ENCODE assay signal across 25 cellular contexts in the genomic region with DNA sequence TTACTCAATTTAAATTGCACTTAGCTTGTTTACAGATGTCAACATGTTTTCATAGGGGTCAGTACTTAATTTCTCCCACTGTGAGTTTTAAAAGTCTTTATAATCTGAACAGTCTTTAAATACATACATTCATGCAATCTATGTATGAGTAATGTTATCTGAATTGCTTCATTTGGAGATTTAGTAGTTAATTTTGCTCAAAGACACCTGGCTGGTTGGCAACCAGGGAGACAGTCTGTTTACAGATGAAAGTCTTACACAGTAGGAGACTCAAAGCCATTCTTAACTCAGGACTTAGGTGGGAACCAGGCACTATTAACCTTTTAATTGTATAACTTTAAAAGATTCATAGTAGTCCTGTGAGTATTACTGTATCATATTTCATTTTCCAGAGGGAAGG. TPM values are rescaled to one million over a fixed set of nuclear protein-coding genes. Genes with fewer than 3 reads are reported as not detected.
DNase-seq lines count a peak whose midpoint lies in the region; ATAC-seq and TF ChIP-seq lines count a peak whose summit lies in the region.
"Had no signal": no experiment of that assay in that cellular context is flagged by ENCODE, and none has a peak within 500 bp of the region (broad histone marks: within the 10 kb centered on the region; RNA-seq: fewer than 3 reads in every experiment).

No MANE protein-coding gene starts in this region.

- peaks cover 92% of the 10 kb centered on the region for H3K36me3 Mint-ChIP-seq in Caco-2 (ENCODE audit: insufficient read depth, unreplicated experiment)
- peaks cover 55% of the 10 kb centered on the region for H3K36me3 Mint-ChIP-seq in osteocyte (ENCODE audit: unreplicated experiment)
- no peaks in the 10 kb centered on the region for H3K36me3 Mint-ChIP-seq in CD4-positive, alpha-beta T cell (ENCODE audit: low read depth)

- H3K4me1 Mint-ChIP-seq in Caco-2 (ENCODE audit: low read depth, unreplicated experiment) (peaks cover 34% of the 10 kb centered on the region), osteocyte (ENCODE audit: unreplicated experiment) (peaks cover 50% of the 10 kb centered on the region)
- peaks cover 6% of the 10 kb centered on the region for H3K4me1 Mint-ChIP-seq in CD4-positive, alpha-beta T cell (ENCODE audit: low read depth)

- H3K9me3 Mint-ChIP-seq in Caco-2 (ENCODE audit: unreplicated experiment), result no peaks in the 10 kb centered on the region
- H3K9me3 Mint-ChIP-seq in osteocyte (ENCODE audit: unreplicated experiment), result no peaks in the 10 kb centered on the region
- no peaks in the 10 kb centered on the region for H3K9me3 Mint-ChIP-seq in CD4-positive, alpha-beta T cell
- H3K9me3 Mint-ChIP-seq: activated naive CD8-positive, alpha-beta T cell treated with anti-CD3 and anti-CD28 coated beads, Interleukin-2, amount 50 U/mL, for 24 hours; IgD-negative memory B cell had no signal

- ATAC-seq in CD4-positive, alpha-beta T cell (ENCODE audit: poor library complexity), result no peak
- ATAC-seq: activated naive CD8-positive, alpha-beta T cell treated with anti-CD3 and anti-CD28 coated beads, Interleukin-2, amount 50 U/mL, for 24 hours; left colon; stimulated activated naive CD8-positive, alpha-beta T cell treated with anti-CD3 and anti-CD28 coated beads, Interleukin-15, Interleukin-2, amounts not matched to agents 100 U/mL and 50 U/mL, for 24 hours had no signal

- H3K27ac Mint-ChIP-seq in Caco-2 (ENCODE audit: unreplicated experiment), result peak overlapping the region; percentile 62
- H3K27ac Mint-ChIP-seq in osteocyte (ENCODE audit: unreplicated experiment), result peak overlapping the region; percentile 48
- no peak overlapping the region for H3K27ac Mint-ChIP-seq in CD4-positive, alpha-beta T cell
- H3K27ac Mint-ChIP-seq: activated naive CD8-positive, alpha-beta T cell treated with anti-CD3 and anti-CD28 coated beads, Interleukin-2, amount 50 U/mL, for 24 hours; IgD-negative memory B cell had no signal

- POLR2A ChIA-PET in Caco-2 (lab: Charles Lee), result no interaction called here
- POLR2A ChIA-PET in CD4-positive, alpha-beta T cell (lab: Charles Lee), result no interaction called here

- TF ChIP-seq CTCF in Caco-2 (IDR thresholded peaks at IDR 0.05; ENCODE audit: insufficient read depth in 1 of 2, low read depth in 1 of 2, low read length in 1 of 2, severe bottlenecking in 1 of 2, unreplicated experiment in 1 of 2) (no peak), esophagus squamous epithelium (IDR thresholded peaks at IDR 0.05) (no peak), osteocyte (IDR thresholded peaks at IDR 0.05) (no peak)
- TF ChIP-seq CTCF in CD4-positive, alpha-beta T cell (IDR thresholded peaks at IDR 0.05), result no peak

- peak overlapping the region; percentile 68 for H3K9ac ChIP-seq in adipocyte (ENCODE audit: low read length)

- H3K4me3 Mint-ChIP-seq in Caco-2 (ENCODE audit: unreplicated experiment), result no peak overlapping the region
- H3K4me3 Mint-ChIP-seq in osteocyte (ENCODE audit: unreplicated experiment), result peak overlapping the region; percentile 4
- no peak overlapping the region for H3K4me3 Mint-ChIP-seq in CD4-positive, alpha-beta T cell
- H3K4me3 Mint-ChIP-seq: activated naive CD8-positive, alpha-beta T cell treated with anti-CD3 and anti-CD28 coated beads, Interleukin-2, amount 50 U/mL, for 24 hours; IgD-negative memory B cell had no signal

- in situ Hi-C loops in HAP-1 (cut with MboI; ENCODE audit: low sequenced_read_pairs), result no loop called here

- TF ChIP-seq POLR2A in esophagus squamous epithelium (IDR thresholded peaks at IDR 0.05), result no peak

- DNase-seq in Caco-2, result no peak
- no peak for DNase-seq in adipocyte (ENCODE audit: low read depth)
- DNase-seq in esophagus squamous epithelium (lab: John Stamatoyannopoulos, UW), result no peak
- DNase-seq in osteocyte (ENCODE audit: extremely low spot score, unreplicated experiment), result no peak
- no peak for DNase-seq in CD4-positive, alpha-beta T cell
- no peak for DNase-seq in HAP-1 (ENCODE audit: low spot score in 2 of 2)
- no peak for DNase-seq in stimulated activated CD4-positive, alpha-beta T cell treated with anti-CD3 and anti-CD28 coated beads, Interleukin-12 subunit alpha, Interleukin-12 subunit beta, amount 100 ng/mL, for 4 hours
- no peak for DNase-seq in T-helper 2 cell
- DNase-seq: activated CD8-positive, alpha-beta memory T cell treated with anti-CD3 and anti-CD28 coated beads, Interleukin-2, amount 50 U/mL, for 48 hours; activated naive CD8-positive, alpha-beta T cell treated with anti-CD3 and anti-CD28 coated beads, Interleukin-2, amount 50 U/mL, for 24 hours; erythroblast; left colon; MG63; midbrain; NCI-H1436 treated with DMSO at 0.1 percent for 48 hours; NCI-H774; stimulated activated CD4-positive, alpha-beta T cell treated with anti-CD3 and anti-CD28 coated beads, Interleukin-2, amount 100 ng/mL, for 48 hours; stimulated activated naive CD8-positive, alpha-beta T cell treated with anti-CD3 and anti-CD28 coated beads, Interleukin-15, Interleukin-2, amounts not matched to agents 100 U/mL and 50 U/mL, for 24 hours had no signal

- H3K27me3 ChIP-seq in Caco-2 (replicated peaks; ENCODE audit: control insufficient read depth, insufficient read depth, low read length), result no peaks in the 10 kb centered on the region
- H3K27me3 ChIP-seq in adipocyte (replicated peaks; ENCODE audit: control insufficient read depth, insufficient read depth, low read length), result no peaks in the 10 kb centered on the region
- H3K27me3 ChIP-seq in esophagus squamous epithelium, result no peaks in the 10 kb centered on the region
- no peaks in the 10 kb centered on the region for H3K27me3 ChIP-seq in CD4-positive, alpha-beta T cell (ENCODE audit: control insufficient read depth, insufficient read depth, low read length)
- H3K27me3 ChIP-seq in HAP-1 (ENCODE audit: low read depth), result no peaks in the 10 kb centered on the region
- H3K27me3 ChIP-seq: MG63 had no signal

- CTCF ChIA-PET in Caco-2 (lab: Charles Lee), result no interaction called here
- CTCF ChIA-PET in CD4-positive, alpha-beta T cell (lab: Charles Lee), result no interaction called here

- H3K9me3 ChIP-seq in Caco-2 (no peaks in the 10 kb centered on the region), adipocyte (ENCODE audit: control insufficient read depth, low read length) (no peaks in the 10 kb centered on the region), esophagus squamous epithelium (no peaks in the 10 kb centered on the region), HAP-1 (no peaks in the 10 kb centered on the region)
- no peaks in the 10 kb centered on the region for H3K9me3 ChIP-seq in CD4-positive, alpha-beta T cell (ENCODE audit: control insufficient read depth, low read length)
- H3K9me3 ChIP-seq: MG63 had no signal

- H3K27ac ChIP-seq in esophagus squamous epithelium, result peak overlapping the region in 3 of 4 donors; percentile 7 to 29 (median 13)
- H3K27ac ChIP-seq in CD4-positive, alpha-beta T cell (ENCODE audit: low read depth, low read length), result no peak overlapping the region
- H3K27ac ChIP-seq: HL-60 had no signal

- intact Hi-C loops in Caco-2 (cut with micrococcal nuclease; ENCODE audit: unreplicated experiment), result no loop called here
- intact Hi-C loops in esophagus squamous epithelium (cut with DNase I), result no loop called here
- intact Hi-C loops in CD4-positive, alpha-beta T cell (cut with DNase I, micrococcal nuclease), result no loop called here

- no peaks in the 10 kb centered on the region for H3K36me3 ChIP-seq in Caco-2 (ENCODE audit: control insufficient read depth, insufficient read depth, low read length)
- peaks cover 60% of the 10 kb centered on the region for H3K36me3 ChIP-seq in adipocyte (ENCODE audit: control insufficient read depth, insufficient read depth, low read length, severe bottlenecking)
- no peaks in the 10 kb centered on the region for H3K36me3 ChIP-seq in esophagus squamous epithelium
- H3K36me3 ChIP-seq in HAP-1 (replicated peaks), result no peaks in the 10 kb centered on the region

- H3K4me3 ChIP-seq in Caco-2 (ENCODE audit: low read depth, low read length), result no peak overlapping the region
- peak overlapping the region; percentile 45 for H3K4me3 ChIP-seq in adipocyte (ENCODE audit: low read length)
- H3K4me3 ChIP-seq in esophagus squamous epithelium, result no peak overlapping the region
- H3K4me3 ChIP-seq in HAP-1, result no peak overlapping the region
- H3K4me3 ChIP-seq: MG63, skin epidermis had no signal

- H3K27me3 Mint-ChIP-seq in Caco-2 (ENCODE audit: insufficient read depth, unreplicated experiment), result no peaks in the 10 kb centered on the region
- no peaks in the 10 kb centered on the region for H3K27me3 Mint-ChIP-seq in osteocyte (ENCODE audit: unreplicated experiment)
- no peaks in the 10 kb centered on the region for H3K27me3 Mint-ChIP-seq in CD4-positive, alpha-beta T cell
- H3K27me3 Mint-ChIP-seq: activated naive CD8-positive, alpha-beta T cell treated with anti-CD3 and anti-CD28 coated beads, Interleukin-2, amount 50 U/mL, for 24 hours; IgD-negative memory B cell had no signal

- no TSS peak for BruUV-seq in Caco-2 (replicated peaks; lab: Mats Ljungman, UMichigan)

- H3K4me1 ChIP-seq in Caco-2 (peaks cover 23% of the 10 kb centered on the region), adipocyte (ENCODE audit: control insufficient read depth, insufficient read depth, low read length) (peaks cover 76% of the 10 kb centered on the region), esophagus squamous epithelium (peaks cover 0 to 31% (median 22%) of the 10 kb centered on the region in 3 donors), HAP-1 (no peaks in the 10 kb centered on the region)

RNA-seq across cellular contexts. Expression of a gene that starts 29.3 kb away (rescaled TPM):
- total RNA-seq in Caco-2 (2022) (133 and 135 TPM in 2 replicates), esophagus squamous epithelium (10 to 100 TPM in 2 of 4 donors, 1 to 10 TPM in 1, under 1 TPM in 1; 0.95 to 35.1 (median 11.8) TPM), osteocyte (186 and 195 TPM in 2 replicates)
- total RNA-seq in CD4-positive, alpha-beta T cell, result under 1 TPM; 0.31 to 0.47 TPM
- total RNA-seq: T-helper 1 cell treated with Interleukin-12 subunit alpha and Interleukin-12 subunit beta and Interleukin-4 antibody, amounts not matched to agents 30 ng/mL and 1 ng/mL, for 36 hours had no signal

RNA-seq across cellular contexts. Expression of a gene that starts 31.2 kb away (rescaled TPM):
- 0.39 and 0.41 TPM in 2 replicates for total RNA-seq in Caco-2 (2022)
- not detected for total RNA-seq in esophagus squamous epithelium
- not detected in 2 replicates for total RNA-seq in osteocyte
- not detected for total RNA-seq in CD4-positive, alpha-beta T cell
- total RNA-seq: A172; left colon; OCI-LY7; T-helper 1 cell treated with Interleukin-12 subunit alpha and Interleukin-12 subunit beta and Interleukin-4 antibody, amounts not matched to agents 30 ng/mL and 1 ng/mL, for 36 hours; urinary bladder had no signal
